1 cellular context compared by ENCODE assay signal in genomic region chr4:77155631-77156345, GRCh38.
TF ChIP-seq lines count a peak whose summit lies in the region.

No MANE protein-coding gene starts in this region.

TF ChIP-seq in K562, 482 proteins besides CTCF, POLR2A, EP300 and RAD21 (continued from another document):
- TF ChIP-seq, protein P1, sequence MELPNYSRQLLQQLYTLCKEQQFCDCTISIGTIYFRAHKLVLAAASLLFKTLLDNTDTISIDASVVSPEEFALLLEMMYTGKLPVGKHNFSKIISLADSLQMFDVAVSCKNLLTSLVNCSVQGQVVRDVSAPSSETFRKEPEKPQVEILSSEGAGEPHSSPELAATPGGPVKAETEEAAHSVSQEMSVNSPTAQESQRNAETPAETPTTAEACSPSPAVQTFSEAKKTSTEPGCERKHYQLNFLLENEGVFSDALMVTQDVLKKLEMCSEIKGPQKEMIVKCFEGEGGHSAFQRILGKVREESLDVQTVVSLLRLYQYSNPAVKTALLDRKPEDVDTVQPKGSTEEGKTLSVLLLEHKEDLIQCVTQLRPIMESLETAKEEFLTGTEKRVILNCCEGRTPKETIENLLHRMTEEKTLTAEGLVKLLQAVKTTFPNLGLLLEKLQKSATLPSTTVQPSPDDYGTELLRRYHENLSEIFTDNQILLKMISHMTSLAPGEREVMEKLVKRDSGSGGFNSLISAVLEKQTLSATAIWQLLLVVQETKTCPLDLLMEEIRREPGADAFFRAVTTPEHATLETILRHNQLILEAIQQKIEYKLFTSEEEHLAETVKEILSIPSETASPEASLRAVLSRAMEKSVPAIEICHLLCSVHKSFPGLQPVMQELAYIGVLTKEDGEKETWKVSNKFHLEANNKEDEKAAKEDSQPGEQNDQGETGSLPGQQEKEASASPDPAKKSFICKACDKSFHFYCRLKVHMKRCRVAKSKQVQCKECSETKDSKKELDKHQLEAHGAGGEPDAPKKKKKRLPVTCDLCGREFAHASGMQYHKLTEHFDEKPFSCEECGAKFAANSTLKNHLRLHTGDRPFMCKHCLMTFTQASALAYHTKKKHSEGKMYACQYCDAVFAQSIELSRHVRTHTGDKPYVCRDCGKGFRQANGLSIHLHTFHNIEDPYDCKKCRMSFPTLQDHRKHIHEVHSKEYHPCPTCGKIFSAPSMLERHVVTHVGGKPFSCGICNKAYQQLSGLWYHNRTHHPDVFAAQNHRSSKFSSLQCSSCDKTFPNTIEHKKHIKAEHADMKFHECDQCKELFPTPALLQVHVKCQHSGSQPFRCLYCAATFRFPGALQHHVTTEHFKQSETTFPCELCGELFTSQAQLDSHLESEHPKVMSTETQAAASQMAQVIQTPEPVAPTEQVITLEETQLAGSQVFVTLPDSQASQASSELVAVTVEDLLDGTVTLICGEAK (IDR thresholded peaks at IDR 0.05), result 0 out of 2 replicates have a peak, but pooled peaks have one; percentile 10
- TF ChIP-seq, protein P1 (CRISPR knock-in tag; IDR thresholded peaks at IDR 0.05), result no peak
